Comparison of ENCODE assay signal across 1 cellular context in genomic region chr15:74317820-74318375, GRCh38.
TF ChIP-seq lines count a peak whose summit lies in the region.

No MANE protein-coding gene starts in this region.

TF ChIP-seq in SK-N-SH treated with all-trans-retinoic acid at 6 μM for 48 hours, 23 proteins besides CTCF, POLR2A, EP300 and RAD21 (continued from another document):
- TF ChIP-seq, protein P1, sequence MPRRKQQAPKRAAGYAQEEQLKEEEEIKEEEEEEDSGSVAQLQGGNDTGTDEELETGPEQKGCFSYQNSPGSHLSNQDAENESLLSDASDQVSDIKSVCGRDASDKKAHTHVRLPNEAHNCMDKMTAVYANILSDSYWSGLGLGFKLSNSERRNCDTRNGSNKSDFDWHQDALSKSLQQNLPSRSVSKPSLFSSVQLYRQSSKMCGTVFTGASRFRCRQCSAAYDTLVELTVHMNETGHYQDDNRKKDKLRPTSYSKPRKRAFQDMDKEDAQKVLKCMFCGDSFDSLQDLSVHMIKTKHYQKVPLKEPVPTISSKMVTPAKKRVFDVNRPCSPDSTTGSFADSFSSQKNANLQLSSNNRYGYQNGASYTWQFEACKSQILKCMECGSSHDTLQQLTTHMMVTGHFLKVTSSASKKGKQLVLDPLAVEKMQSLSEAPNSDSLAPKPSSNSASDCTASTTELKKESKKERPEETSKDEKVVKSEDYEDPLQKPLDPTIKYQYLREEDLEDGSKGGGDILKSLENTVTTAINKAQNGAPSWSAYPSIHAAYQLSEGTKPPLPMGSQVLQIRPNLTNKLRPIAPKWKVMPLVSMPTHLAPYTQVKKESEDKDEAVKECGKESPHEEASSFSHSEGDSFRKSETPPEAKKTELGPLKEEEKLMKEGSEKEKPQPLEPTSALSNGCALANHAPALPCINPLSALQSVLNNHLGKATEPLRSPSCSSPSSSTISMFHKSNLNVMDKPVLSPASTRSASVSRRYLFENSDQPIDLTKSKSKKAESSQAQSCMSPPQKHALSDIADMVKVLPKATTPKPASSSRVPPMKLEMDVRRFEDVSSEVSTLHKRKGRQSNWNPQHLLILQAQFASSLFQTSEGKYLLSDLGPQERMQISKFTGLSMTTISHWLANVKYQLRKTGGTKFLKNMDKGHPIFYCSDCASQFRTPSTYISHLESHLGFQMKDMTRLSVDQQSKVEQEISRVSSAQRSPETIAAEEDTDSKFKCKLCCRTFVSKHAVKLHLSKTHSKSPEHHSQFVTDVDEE (CRISPR knock-in tag; IDR thresholded peaks at IDR 0.05), result no peak
- TF ChIP-seq ARNTL (CRISPR knock-in tag; IDR thresholded peaks at IDR 0.05; ENCODE audit: borderline replicate concordance, low read depth) (no peak), SNAI2 (CRISPR knock-in tag; IDR thresholded peaks at IDR 0.05) (no peak), TCF4 (CRISPR knock-in tag; IDR thresholded peaks at IDR 0.05; ENCODE audit: borderline replicate concordance) (no peak)
